ENCODE assay signal across 8 cellular contexts in genomic region chr3:9951598-9951961, GRCh38. TPM values are rescaled to one million over a fixed set of nuclear protein-coding genes. Genes with fewer than 3 reads are reported as not detected.
A peak's percentile ranks its signal among the peaks of the same experiment; 100 is the strongest.
DNase-seq lines count a peak whose midpoint lies in the region; TF ChIP-seq lines count a peak whose summit lies in the region.

No MANE protein-coding gene starts in this region.

- peak overlapping the region; percentile 82 to 100 (median 98) for H3K4me2 ChIP-seq in BLaER1 treated with 17β-estradiol and CSF1 and Interleukin-3, amounts not matched to agents 10 nM and 100 nM

- peak overlapping the region; percentile 61 to 81 (median 74) for H3K9ac ChIP-seq in BLaER1 treated with 17β-estradiol and CSF1 and Interleukin-3, amounts not matched to agents 10 nM and 100 nM

- peak overlapping the region in 8 of 11 experiments; percentile 17 to 57 (median 44); a peak in 13 of 22 replicates for H3K27ac ChIP-seq in BLaER1 treated with 17β-estradiol and CSF1 and Interleukin-3, amounts not matched to agents 10 nM and 100 nM

- peaks cover 0 to 4% (median 0%) of the 10 kb centered on the region in 11 experiments; a peak in 1 of 22 replicates for H3K9me3 ChIP-seq in BLaER1 treated with 17β-estradiol and CSF1 and Interleukin-3, amounts not matched to agents 10 nM and 100 nM (replicated peaks in 1 of 11)
- no peaks in the 10 kb centered on the region for H3K9me3 ChIP-seq in mononuclear cell (ENCODE audit: low read depth, low read length)

- peak overlapping the region; percentile 69 to 84 (median 75) for H3K4me3 ChIP-seq in BLaER1 treated with 17β-estradiol and CSF1 and Interleukin-3, amounts not matched to agents 10 nM and 100 nM
- H3K4me3 ChIP-seq in HFF-Myc (replicated peaks; ENCODE audit: low read depth, low read length): peak overlapping the region; percentile 54
- peak overlapping the region; percentile 61 for H3K4me3 ChIP-seq in astrocyte of the cerebellum (ENCODE audit: low read depth, low read length)
- H3K4me3 ChIP-seq in mononuclear cell (ENCODE audit: low read length): peak overlapping the region; percentile 43

- H3K4me1 ChIP-seq in BLaER1 treated with 17β-estradiol and CSF1 and Interleukin-3, amounts not matched to agents 10 nM and 100 nM: peaks cover 28 to 59% (median 44%) of the 10 kb centered on the region in 10 experiments
- peaks cover 18% of the 10 kb centered on the region for H3K4me1 ChIP-seq in mononuclear cell (ENCODE audit: insufficient read depth, low read length)

- no peaks in the 10 kb centered on the region for H3K27me3 ChIP-seq in BLaER1 treated with 17β-estradiol and CSF1 and Interleukin-3, amounts not matched to agents 10 nM and 100 nM
- no peaks in the 10 kb centered on the region for H3K27me3 ChIP-seq in mononuclear cell (ENCODE audit: insufficient read depth, low read length)

- TF ChIP-seq CTCF in HFF-Myc (IDR thresholded peaks at IDR 0.05; ENCODE audit: low read depth, low read length, missing control alignments): no peak
- no peak for TF ChIP-seq CTCF in astrocyte of the cerebellum (IDR thresholded peaks at IDR 0.05; ENCODE audit: low read depth, low read length, missing control alignments)

- in situ Hi-C loops in astrocyte of the cerebellum (cut with HindIII; ENCODE audit: low sequenced_read_pairs): no loop called here

- DNase-seq in HFF-Myc (ENCODE audit: extremely low read depth, low read depth): no peak
- no peak for DNase-seq in astrocyte of the cerebellum (ENCODE audit: low read depth)
- no peak for DNase-seq in NCI-H1694 (lab: John Stamatoyannopoulos, UW)
- DNase-seq in activated CD4-positive, CD25-positive, alpha-beta regulatory T cell (lab: John Stamatoyannopoulos, UW): no peak
- no peak for DNase-seq in activated CD8-positive, alpha-beta memory T cell treated with anti-CD3 and anti-CD28 coated beads, Interleukin-2, amount 50 U/mL, for 4 hours
- no peak for DNase-seq in T1000 (lab: John Stamatoyannopoulos, UW)

- peaks cover 2 to 32% (median 13%) of the 10 kb centered on the region in 11 experiments; a peak in 18 of 22 replicates for H3K36me3 ChIP-seq in BLaER1 treated with 17β-estradiol and CSF1 and Interleukin-3, amounts not matched to agents 10 nM and 100 nM

- peaks cover 0 to 31% (median 0%) of the 10 kb centered on the region in 11 experiments; a peak in 3 of 22 replicates for H4K20me1 ChIP-seq in BLaER1 treated with 17β-estradiol and CSF1 and Interleukin-3, amounts not matched to agents 10 nM and 100 nM

RNA-seq across cellular contexts. Expression of gene PRRT3, which starts 0.6 kb away (rescaled TPM):
- 3.9 TPM for total RNA-seq in mononuclear cell

RNA-seq across cellular contexts. Expression of gene CRELD1, which starts 17.9 kb away (rescaled TPM):
- total RNA-seq in mononuclear cell: 7.2 TPM

RNA-seq across cellular contexts. Expression of gene IL17RC, which starts 34.7 kb away (rescaled TPM):
- total RNA-seq in mononuclear cell: 2.7 TPM

RNA-seq across cellular contexts. Expression of gene EMC3, which starts 35.1 kb away (rescaled TPM):
- 77.1 TPM for total RNA-seq in mononuclear cell

RNA-seq across cellular contexts. Expression of gene IL17RE, which starts 48.9 kb away (rescaled TPM):
- total RNA-seq in mononuclear cell: 0.10 TPM
